In genomic region chrX:19003756-19004155, GRCh38 we compare ENCODE assay signal across 36 cellular contexts.
"Had no signal": no experiment of that assay in that cellular context is flagged by ENCODE, and none has a peak within 500 bp of the region (broad histone marks: within the 10 kb centered on the region; RNA-seq: fewer than 3 reads in every experiment).

No MANE protein-coding gene starts in this region.

- H3K27ac ChIP-seq: adrenal gland, gastroesophageal sphincter, heart right ventricle, hepatocyte, WERI-Rb-1 had no signal

- H3K4me3 ChIP-seq: adrenal gland, gastroesophageal sphincter, heart right ventricle, hepatocyte had no signal

- H3K27me3 Mint-ChIP-seq: activated B cell treated with CpG ODN at 0.5 μM for 24 hours; activated CD4-positive, alpha-beta memory T cell treated with anti-CD3 and anti-CD28 coated beads for 36 hours; activated CD8-positive, alpha-beta memory T cell treated with anti-CD3 and anti-CD28 coated beads, Interleukin-2, amount 10 ng/mL, durations not matched to agents 7 days and 5 days; activated naive CD4-positive, alpha-beta T cell treated with anti-CD3 and anti-CD28 coated beads, Interleukin-2, amount 50 U/mL, for 24 hours; activated naive CD8-positive, alpha-beta T cell treated with anti-CD3 and anti-CD28 coated beads for 36 hours; activated naive CD8-positive, alpha-beta T cell treated with anti-CD3 and anti-CD28 coated beads, Interleukin-2, amount 50 U/mL, for 24 hours; brain; effector memory CD8-positive, alpha-beta T cell; T-helper 17 cell had no signal

- H3K36me3 Mint-ChIP-seq: activated CD4-positive, alpha-beta memory T cell treated with anti-CD3 and anti-CD28 coated beads for 36 hours; activated CD8-positive, alpha-beta memory T cell treated with anti-CD3 and anti-CD28 coated beads, Interleukin-2, amount 10 ng/mL, durations not matched to agents 7 days and 5 days; activated naive CD4-positive, alpha-beta T cell treated with anti-CD3 and anti-CD28 coated beads, Interleukin-2, amount 50 U/mL, for 24 hours; activated naive CD8-positive, alpha-beta T cell treated with anti-CD3 and anti-CD28 coated beads for 36 hours; brain had no signal

- FAIRE-seq: bronchial epithelial cell had no signal

- H3K4me2 ChIP-seq: hepatocyte had no signal

- H3K4me1 ChIP-seq: adrenal gland, heart right ventricle had no signal

- H3K27me3 ChIP-seq: adrenal gland, gastroesophageal sphincter, heart right ventricle, hepatocyte had no signal

- H3K9me3 Mint-ChIP-seq: activated B cell treated with CpG ODN at 0.5 μM for 24 hours; activated CD4-positive, alpha-beta memory T cell treated with anti-CD3 and anti-CD28 coated beads for 36 hours; activated naive CD4-positive, alpha-beta T cell treated with anti-CD3 and anti-CD28 coated beads for 36 hours; activated naive CD4-positive, alpha-beta T cell treated with anti-CD3 and anti-CD28 coated beads, Interleukin-2, amount 50 U/mL, for 24 hours; activated naive CD8-positive, alpha-beta T cell treated with anti-CD3 and anti-CD28 coated beads for 36 hours; activated naive CD8-positive, alpha-beta T cell treated with anti-CD3 and anti-CD28 coated beads, Interleukin-2, amount 50 U/mL, for 24 hours; activated T-helper 1 cell treated with anti-CD3 and anti-CD28 coated beads, Interleukin-12 subunit alpha, Interleukin-12 subunit beta, Interleukin-2, Interleukin-4 antibody, amounts not matched to agents 30 ng/mL and 10 ng/mL and 1 ng/mL, durations not matched to agents 14 hours and 24 hours and 36 hours; activated T-helper 2 cell treated with anti-CD3 and anti-CD28 coated beads, Interferon-gamma antibody, Interleukin-2, Interleukin-4, amounts not matched to agents 10 μg/mL and 5 μg/mL and 100 μg/mL, durations not matched to agents 14 hours and 24 hours and 36 hours; brain; effector memory CD8-positive, alpha-beta T cell; T-helper 2 cell treated with Interferon-gamma antibody and Interleukin-4, amounts not matched to agents 5 μg/mL and 100 μg/mL, for 36 hours had no signal

- H3K36me3 ChIP-seq: adrenal gland, gastroesophageal sphincter, WERI-Rb-1 had no signal

- H2AFZ ChIP-seq: hepatocyte had no signal

- H3K4me3 Mint-ChIP-seq: activated B cell treated with CpG ODN at 0.5 μM for 24 hours; activated CD4-positive, alpha-beta memory T cell treated with anti-CD3 and anti-CD28 coated beads for 36 hours; activated CD8-positive, alpha-beta memory T cell treated with anti-CD3 and anti-CD28 coated beads, Interleukin-2, amount 10 ng/mL, durations not matched to agents 7 days and 5 days; activated CD8-positive, alpha-beta T cell treated with anti-CD3 and anti-CD28 coated beads, Interleukin-2, amount 10 ng/mL, durations not matched to agents 7 days and 5 days; activated naive CD4-positive, alpha-beta T cell treated with anti-CD3 and anti-CD28 coated beads for 36 hours; activated naive CD4-positive, alpha-beta T cell treated with anti-CD3 and anti-CD28 coated beads, Interleukin-2, amount 50 U/mL, for 24 hours; activated naive CD8-positive, alpha-beta T cell treated with anti-CD3 and anti-CD28 coated beads for 36 hours; activated naive CD8-positive, alpha-beta T cell treated with anti-CD3 and anti-CD28 coated beads, Interleukin-2, amount 50 U/mL, for 24 hours; activated T-helper 1 cell treated with anti-CD3 and anti-CD28 coated beads, Interleukin-12 subunit alpha, Interleukin-12 subunit beta, Interleukin-2, Interleukin-4 antibody, amounts not matched to agents 30 ng/mL and 10 ng/mL and 1 ng/mL, durations not matched to agents 14 hours and 24 hours and 36 hours; brain; effector memory CD8-positive, alpha-beta T cell; T-helper 17 cell; T-helper 2 cell treated with Interferon-gamma antibody and Interleukin-4, amounts not matched to agents 5 μg/mL and 100 μg/mL, for 36 hours had no signal

- H3K79me2 ChIP-seq: hepatocyte had no signal

- DNase-seq: activated B cell treated with CpG ODN at 0.5 μM for 24 hours; activated CD4-positive, alpha-beta memory T cell treated with anti-CD3 and anti-CD28 coated beads for 36 hours; activated CD4-positive, alpha-beta T cell treated with anti-CD3 and anti-CD28 coated beads for 48 hours; activated CD8-positive, alpha-beta memory T cell treated with anti-CD3 and anti-CD28 coated beads, Interleukin-2, amount 10 ng/mL, durations not matched to agents 7 days and 5 days; activated CD8-positive, alpha-beta memory T cell treated with anti-CD3 and anti-CD28 coated beads, Interleukin-2, amount 50 U/mL, for 4 hours; activated CD8-positive, alpha-beta T cell treated with anti-CD3 and anti-CD28 coated beads, Interleukin-2, amount 10 ng/mL, durations not matched to agents 7 days and 5 days; activated effector memory CD4-positive, alpha-beta T cell treated with anti-CD3 and anti-CD28 coated beads, Interleukin-2, amount 50 U/mL, for 16 hours; activated naive CD4-positive, alpha-beta T cell treated with anti-CD3 and anti-CD28 coated beads for 36 hours; activated naive CD8-positive, alpha-beta T cell treated with anti-CD3 and anti-CD28 coated beads for 36 hours; activated naive CD8-positive, alpha-beta T cell treated with anti-CD3 and anti-CD28 coated beads, Interleukin-2, amount 50 U/mL, for 24 hours; activated T-cell treated with anti-CD3 and anti-CD28 coated beads, Interleukin-2, amount 50 U/mL, for 1 hour; activated T-cell treated with anti-CD3 and anti-CD28 coated beads, Interleukin-2, amount 50 U/mL, for 48 hours; adrenal gland; amygdala; aorta; caudate nucleus; cortex of kidney; dermis blood vessel endothelial cell; effector CD4-positive, alpha-beta T cell; effector memory CD8-positive, alpha-beta T cell; foreskin melanocyte; heart right ventricle; T-helper 1 cell; T-helper 17 cell; T1000; WERI-Rb-1 had no signal

- H3K9me3 ChIP-seq: adrenal gland, gastroesophageal sphincter, heart right ventricle had no signal

- H3K27ac Mint-ChIP-seq: activated B cell treated with CpG ODN at 0.5 μM for 24 hours; activated CD4-positive, alpha-beta memory T cell treated with anti-CD3 and anti-CD28 coated beads for 36 hours; activated CD8-positive, alpha-beta memory T cell treated with anti-CD3 and anti-CD28 coated beads, Interleukin-2, amount 10 ng/mL, durations not matched to agents 7 days and 5 days; activated CD8-positive, alpha-beta T cell treated with anti-CD3 and anti-CD28 coated beads, Interleukin-2, amount 10 ng/mL, durations not matched to agents 7 days and 5 days; activated naive CD4-positive, alpha-beta T cell treated with anti-CD3 and anti-CD28 coated beads for 36 hours; activated naive CD4-positive, alpha-beta T cell treated with anti-CD3 and anti-CD28 coated beads, Interleukin-2, amount 50 U/mL, for 24 hours; activated naive CD8-positive, alpha-beta T cell treated with anti-CD3 and anti-CD28 coated beads for 36 hours; activated naive CD8-positive, alpha-beta T cell treated with anti-CD3 and anti-CD28 coated beads, Interleukin-2, amount 50 U/mL, for 24 hours; activated T-helper 1 cell treated with anti-CD3 and anti-CD28 coated beads, Interleukin-12 subunit alpha, Interleukin-12 subunit beta, Interleukin-2, Interleukin-4 antibody, amounts not matched to agents 30 ng/mL and 10 ng/mL and 1 ng/mL, durations not matched to agents 14 hours and 24 hours and 36 hours; activated T-helper 2 cell treated with anti-CD3 and anti-CD28 coated beads, Interferon-gamma antibody, Interleukin-2, Interleukin-4, amounts not matched to agents 10 μg/mL and 5 μg/mL and 100 μg/mL, durations not matched to agents 14 hours and 24 hours and 36 hours; brain; effector memory CD8-positive, alpha-beta T cell; T-helper 17 cell; T-helper 2 cell treated with Interferon-gamma antibody and Interleukin-4, amounts not matched to agents 5 μg/mL and 100 μg/mL, for 36 hours had no signal

- H3K4me1 Mint-ChIP-seq: activated B cell treated with CpG ODN at 0.5 μM for 24 hours; activated CD8-positive, alpha-beta memory T cell treated with anti-CD3 and anti-CD28 coated beads, Interleukin-2, amount 10 ng/mL, durations not matched to agents 7 days and 5 days; activated naive CD4-positive, alpha-beta T cell treated with anti-CD3 and anti-CD28 coated beads, Interleukin-2, amount 50 U/mL, for 24 hours; activated naive CD8-positive, alpha-beta T cell treated with anti-CD3 and anti-CD28 coated beads for 36 hours; activated naive CD8-positive, alpha-beta T cell treated with anti-CD3 and anti-CD28 coated beads, Interleukin-2, amount 50 U/mL, for 24 hours; brain; T-helper 17 cell had no signal

- ATAC-seq: activated CD4-positive, CD25-positive, alpha-beta regulatory T cell treated with anti-CD3 and anti-CD28 coated beads, Interleukin-2, amount 50 U/mL, for 24 hours; activated CD8-positive, alpha-beta memory T cell treated with anti-CD3 and anti-CD28 coated beads, Interleukin-2, amount 10 ng/mL, durations not matched to agents 7 days and 5 days; activated CD8-positive, alpha-beta T cell treated with anti-CD3 and anti-CD28 coated beads, Interleukin-2, amount 10 ng/mL, durations not matched to agents 7 days and 5 days; activated naive CD8-positive, alpha-beta T cell treated with anti-CD3 and anti-CD28 coated beads, Interleukin-2, amount 50 U/mL, for 24 hours; effector memory CD8-positive, alpha-beta T cell; esophagus mucosa; gastroesophageal sphincter; heart right ventricle; T-helper 17 cell had no signal
